ENCODE assay signal across 1 cellular context in genomic region chr4:82984459-82984858, GRCh38.
TF ChIP-seq lines count a peak whose summit lies in the region.

No MANE protein-coding gene starts in this region.

TF ChIP-seq in HepG2, 621 proteins besides CTCF, POLR2A, EP300 and RAD21:
- TF ChIP-seq CC2D1A (CRISPR knock-in tag; IDR thresholded peaks at IDR 0.05) (no peak), HNRNPUL1 (IDR thresholded peaks at IDR 0.05; ENCODE audit: low read depth, low read length) (no peak), ZNF20 (CRISPR knock-in tag; IDR thresholded peaks at IDR 0.05) (no peak), ZNF562 (CRISPR knock-in tag; IDR thresholded peaks at IDR 0.05; ENCODE audit: borderline replicate concordance) (no peak), KLF15 (CRISPR knock-in tag; IDR thresholded peaks at IDR 0.05; ENCODE audit: borderline replicate concordance) (no peak), SSRP1 (CRISPR knock-in tag; IDR thresholded peaks at IDR 0.05) (no peak), FOXK1 (CRISPR knock-in tag; IDR thresholded peaks at IDR 0.05; ENCODE audit: borderline replicate concordance, low read depth) (no peak), NCOA1 (CRISPR knock-in tag; IDR thresholded peaks at IDR 0.05) (no peak)
